ENCODE assay signal across 8 cellular contexts in genomic region chr12:26274441-26275312, GRCh38.
DNase-seq lines count a peak whose midpoint lies in the region; ATAC-seq and TF ChIP-seq lines count a peak whose summit lies in the region.

No MANE protein-coding gene starts in this region.

- peaks cover 57% of the 10 kb centered on the region for H3K4me1 ChIP-seq in left ventricle myocardium inferior

- no peak overlapping the region for H3K4me3 ChIP-seq in left ventricle myocardium inferior

- DNase-seq in 8988T (peak; percentile 20), NCI-H774 (lab: John Stamatoyannopoulos, UW) (peak; percentile 36), amniotic epithelial cell (ENCODE audit: low read depth) (peak; percentile 100), left ventricle myocardium inferior (peak; percentile 78), pulmonary artery endothelial cell (ENCODE audit: low read depth, low spot score) (peak; percentile 94), NCI-H2227 treated with DMSO at 0.1 percent for 48 hours (lab: John Stamatoyannopoulos, UW) (no peak)

- H3K27ac ChIP-seq in left ventricle myocardium inferior (replicated peaks), result peak overlapping the region; percentile 78

- intact Hi-C loops in left ventricle myocardium inferior (cut with micrococcal nuclease), result no loop called here

- H3K36me3 ChIP-seq in left ventricle myocardium inferior, result no peaks in the 10 kb centered on the region

- TF ChIP-seq CTCF in left ventricle myocardium inferior (IDR thresholded peaks at IDR 0.05; ENCODE audit: borderline replicate concordance), result no peak

- H3K27me3 ChIP-seq in left ventricle myocardium inferior (ENCODE audit: low read depth), result no peaks in the 10 kb centered on the region

- peak; percentile 94 for ATAC-seq in GM18499 (IDR thresholded peaks at IDR 0.05; ENCODE audit: insufficient read depth, unreplicated experiment)
- ATAC-seq in HG02852 (IDR thresholded peaks at IDR 0.05; ENCODE audit: unreplicated experiment), result peak; percentile 91

- no peaks in the 10 kb centered on the region for H3K9me3 ChIP-seq in left ventricle myocardium inferior (replicated peaks)
